Comparison of ENCODE assay signal across 8 cellular contexts in the genomic region with DNA sequence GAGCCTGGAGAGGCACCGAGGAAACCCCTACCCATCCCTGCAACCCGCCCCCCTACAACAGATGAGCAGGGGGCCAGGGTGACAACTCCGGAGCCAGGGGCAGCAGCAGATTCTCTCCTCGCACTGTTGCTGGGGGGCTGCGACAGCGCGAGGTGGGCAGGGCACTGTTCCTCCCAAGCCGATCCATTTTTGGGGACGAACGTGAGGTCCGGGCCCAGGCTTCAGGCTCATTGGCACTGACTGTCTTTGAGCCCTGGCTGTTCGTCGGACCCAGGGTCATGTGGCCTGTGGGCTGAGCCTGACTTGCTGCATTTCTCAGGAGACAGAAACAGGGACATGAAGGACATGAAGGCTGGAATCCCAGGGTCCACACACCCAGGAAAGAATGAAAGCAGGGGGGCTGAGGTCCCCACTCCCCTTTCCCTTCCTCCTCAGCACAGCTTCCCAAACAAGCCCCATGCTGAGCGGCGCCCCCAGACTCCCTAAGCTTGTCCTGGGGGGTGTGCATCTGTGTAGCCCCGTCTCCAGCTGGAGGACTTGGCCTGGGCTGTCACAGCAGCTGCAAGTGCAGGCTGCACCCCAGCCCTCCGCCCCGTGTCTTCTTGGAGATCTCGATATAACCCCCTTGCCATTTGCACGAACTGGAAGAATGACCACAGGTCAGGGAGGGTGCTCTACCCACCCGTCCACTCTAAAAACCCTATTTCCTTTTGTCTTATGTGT. TPM values are rescaled to one million over a fixed set of nuclear protein-coding genes. Genes with fewer than 3 reads are reported as not detected.
A peak's percentile ranks its signal among the peaks of the same experiment; 100 is the strongest.
DNase-seq lines count a peak whose midpoint lies in the region; ATAC-seq and TF ChIP-seq lines count a peak whose summit lies in the region.

No MANE protein-coding gene starts in this region.

- H3K9me2 ChIP-seq in PC-9 (ENCODE audit: insufficient read depth) = no peaks in the 10 kb centered on the region

- H3K36me3 ChIP-seq in PC-9 (ENCODE audit: low read depth) (no peaks in the 10 kb centered on the region), muscle layer of duodenum (ENCODE audit: control insufficient read depth in 1 of 2, insufficient read depth in 2 of 2, low read length in 2 of 2) (no peaks in the 10 kb centered on the region)

- H3K9me3 Mint-ChIP-seq in endothelial cell (ENCODE audit: unreplicated experiment) (no peaks in the 10 kb centered on the region), type B pancreatic cell (no peaks in the 10 kb centered on the region)
- H3K9me3 Mint-ChIP-seq in stimulated activated naive B cell treated with anti-CD40 and anti-IgM and Interleukin-4, amounts not matched to agents 10 μg/mL and 1 μg/mL and 100 μg/mL, for 72 hours = no peaks in the 10 kb centered on the region

- H3K27ac Mint-ChIP-seq in endothelial cell (ENCODE audit: unreplicated experiment) (peak overlapping the region; percentile 64), type B pancreatic cell (peak overlapping the region; percentile 97)
- H3K27ac Mint-ChIP-seq in stimulated activated naive B cell treated with anti-CD40 and anti-IgM and Interleukin-4, amounts not matched to agents 10 μg/mL and 1 μg/mL and 100 μg/mL, for 72 hours = no peak overlapping the region

- CTCF ChIA-PET in PC-9 (lab: Charles Lee) = interaction anchor here (0.5 to 1.0 kb wide), 3 partner anchors 18 to 138 kb away, joined by 3 to 4 read pairs (median 3); no protein-coding TSS in a partner anchor

- H3K79me2 ChIP-seq in PC-9 (ENCODE audit: low read depth) = peaks cover 12% of the 10 kb centered on the region

- peaks cover 23% of the 10 kb centered on the region; the same call in 1 of the 2 replicates for H3F3A ChIP-seq in PC-9 (ENCODE audit: insufficient read depth, low read depth)

- H3K4me3 ChIP-seq in PC-9 = peak overlapping the region; percentile 39; the same call in 1 of the 2 replicates
- peak overlapping the region; percentile 26 to 52 for H3K4me3 ChIP-seq in muscle layer of duodenum (ENCODE audit: low read depth in 1 of 2, low read length in 2 of 2)

- H4K20me1 ChIP-seq in PC-9 (ENCODE audit: insufficient read depth) = no peaks in the 10 kb centered on the region

- peaks cover 8% of the 10 kb centered on the region for H3K27me3 Mint-ChIP-seq in endothelial cell (ENCODE audit: unreplicated experiment)
- no peaks in the 10 kb centered on the region for H3K27me3 Mint-ChIP-seq in type B pancreatic cell
- peaks cover 0 to 4% of the 10 kb centered on the region in 2 donors for H3K27me3 Mint-ChIP-seq in stimulated activated naive B cell treated with anti-CD40 and anti-IgM and Interleukin-4, amounts not matched to agents 10 μg/mL and 1 μg/mL and 100 μg/mL, for 72 hours

- no peak overlapping the region for H2AFZ ChIP-seq in PC-9

- H3K4me2 ChIP-seq in PC-9 = peak overlapping the region; percentile 73

- intact Hi-C loops in PC-9 (cut with micrococcal nuclease; ENCODE audit: unreplicated experiment) = loop anchor here (5.0 kb wide), 1 partner anchor 48 kb away; no protein-coding TSS in a partner anchor

- H3K36me3 Mint-ChIP-seq in endothelial cell (ENCODE audit: low read depth, unreplicated experiment) (no peaks in the 10 kb centered on the region), type B pancreatic cell (peaks cover 15% of the 10 kb centered on the region)
- H3K36me3 Mint-ChIP-seq in stimulated activated naive B cell treated with anti-CD40 and anti-IgM and Interleukin-4, amounts not matched to agents 10 μg/mL and 1 μg/mL and 100 μg/mL, for 72 hours = peaks cover 0 to 1% of the 10 kb centered on the region in 2 donors

- H3K27me3 ChIP-seq in PC-9 (ENCODE audit: insufficient read depth, low read depth) (no peaks in the 10 kb centered on the region), muscle layer of duodenum (ENCODE audit: low read depth, low read length) (no peaks in the 10 kb centered on the region)

- H3K4me3 Mint-ChIP-seq in endothelial cell (ENCODE audit: unreplicated experiment) (no peak overlapping the region), type B pancreatic cell (peak overlapping the region; percentile 81)
- peak overlapping the region in 1 of 2 donors; percentile 88 for H3K4me3 Mint-ChIP-seq in stimulated activated naive B cell treated with anti-CD40 and anti-IgM and Interleukin-4, amounts not matched to agents 10 μg/mL and 1 μg/mL and 100 μg/mL, for 72 hours

- no peak for DNase-seq in PC-9
- DNase-seq in endothelial cell (ENCODE audit: low spot score) = no peak
- DNase-seq in type B pancreatic cell (ENCODE audit: extremely low spot score, unreplicated experiment) = no peak
- no peak for DNase-seq in stimulated activated CD8-positive, alpha-beta memory T cell treated with anti-CD3 and anti-CD28 coated beads, Interleukin-4, amount 100 ng/mL, for 48 hours
- no peak for DNase-seq in stimulated activated naive B cell treated with anti-CD40 and anti-IgM and Interleukin-4, amounts not matched to agents 10 μg/mL and 1 μg/mL and 100 μg/mL, for 72 hours
- no peak for DNase-seq in activated effector memory CD4-positive, alpha-beta T cell treated with Interleukin-2 at 50 U/mL for 16 hours

- ATAC-seq in HG03469 (IDR thresholded peaks at IDR 0.05; ENCODE audit: unreplicated experiment) = no peak
- no peak for ATAC-seq in stimulated activated naive B cell treated with anti-CD40 and anti-IgM and Interleukin-4, amounts not matched to agents 10 μg/mL and 1 μg/mL and 100 μg/mL, for 72 hours (replicated peaks)

- TF ChIP-seq CTCF in PC-9 (conservative IDR thresholded peaks at IDR 0.05) = no peak
- TF ChIP-seq CTCF in endothelial cell (IDR thresholded peaks at IDR 0.05; ENCODE audit: unreplicated experiment) = no peak
- TF ChIP-seq CTCF in type B pancreatic cell (conservative IDR thresholded peaks at IDR 0.05) = no peak

- TSS peak; percentile 82 for BruUV-seq in PC-9 (replicated peaks; lab: Mats Ljungman, UMichigan)

- H3K27ac ChIP-seq in PC-9 (peak overlapping the region; percentile 93), muscle layer of duodenum (ENCODE audit: low read length) (peak overlapping the region; percentile 80)

- H3K9me3 ChIP-seq in PC-9 (ENCODE audit: insufficient read depth, low read depth) = no peaks in the 10 kb centered on the region
- no peaks in the 10 kb centered on the region for H3K9me3 ChIP-seq in muscle layer of duodenum (ENCODE audit: control insufficient read depth in 1 of 2, low read length in 2 of 2)

- H3K4me1 Mint-ChIP-seq in endothelial cell (ENCODE audit: unreplicated experiment) (peaks cover 10% of the 10 kb centered on the region), type B pancreatic cell (ENCODE audit: unreplicated experiment) (peaks cover 50% of the 10 kb centered on the region)
- peaks cover 27 to 45% of the 10 kb centered on the region in 2 donors for H3K4me1 Mint-ChIP-seq in stimulated activated naive B cell treated with anti-CD40 and anti-IgM and Interleukin-4, amounts not matched to agents 10 μg/mL and 1 μg/mL and 100 μg/mL, for 72 hours

- POLR2A ChIA-PET in PC-9 (lab: Charles Lee; ENCODE audit: unreplicated experiment) = interaction anchor here (0.6 to 1.0 kb wide), 3 partner anchors 15 to 507 kb away, joined by 3 to 4 read pairs (median 3); no protein-coding TSS in a partner anchor

- peaks cover 48% of the 10 kb centered on the region for H3K4me1 ChIP-seq in PC-9 (replicated peaks; ENCODE audit: insufficient read depth)
- peaks cover 9 to 74% of the 10 kb centered on the region in 2 donors for H3K4me1 ChIP-seq in muscle layer of duodenum (ENCODE audit: control insufficient read depth in 1 of 2, insufficient read depth in 2 of 2, low read length in 2 of 2)

RNA-seq across cellular contexts. Expression of a gene that starts 18.7 kb away (rescaled TPM):
- total RNA-seq in PC-9 (2021) = 3.5 and 3.6 TPM in 2 replicates
- total RNA-seq in endothelial cell (ENCODE audit: unreplicated experiment) = 1.4 TPM
- total RNA-seq in type B pancreatic cell (ENCODE audit: low replicate concordance) = 3.8 and 4.4 TPM in 2 replicates

RNA-seq across cellular contexts. Expression of a gene that starts 40.9 kb away (rescaled TPM):
- 90.5 and 114 TPM in 2 replicates for total RNA-seq in PC-9 (2021)
- total RNA-seq in endothelial cell (ENCODE audit: unreplicated experiment) = 41.5 TPM
- 125 and 192 TPM in 2 replicates for total RNA-seq in type B pancreatic cell (ENCODE audit: low replicate concordance)

RNA-seq across cellular contexts. Expression of a gene that starts 43.7 kb away (rescaled TPM):
- 41.4 and 46.2 TPM in 2 replicates for total RNA-seq in PC-9 (2021)
- 56.7 TPM for total RNA-seq in endothelial cell (ENCODE audit: unreplicated experiment)
- total RNA-seq in type B pancreatic cell (ENCODE audit: low replicate concordance) = 53.4 and 58.6 TPM in 2 replicates
